8 cellular contexts compared by ENCODE assay signal in the genomic region with DNA sequence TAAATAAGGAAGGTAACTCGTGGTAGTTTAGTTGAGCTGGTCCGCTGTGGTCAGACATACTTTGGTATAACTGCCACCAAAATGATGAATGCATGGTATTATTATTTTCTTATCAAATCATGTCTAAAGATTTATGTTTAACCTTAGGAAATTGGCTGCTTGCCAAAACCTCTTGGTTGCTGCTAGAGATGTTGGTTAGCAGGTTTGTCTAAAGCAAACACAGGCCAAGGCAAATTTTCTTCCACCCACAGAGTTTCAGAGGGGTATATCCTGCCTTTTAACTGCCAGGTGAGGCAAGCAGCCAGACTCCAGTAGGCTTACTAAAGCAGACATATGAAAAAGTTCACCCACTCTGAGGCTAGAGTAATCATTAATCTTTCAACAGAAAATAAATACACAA.
DNase-seq lines count a peak whose midpoint lies in the region; ATAC-seq and TF ChIP-seq lines count a peak whose summit lies in the region.

No MANE protein-coding gene starts in this region.

- DNase-seq in PC-9 (peak; percentile 55 to 59), lower lobe of right lung (no peak), AG20443 (ENCODE audit: low spot score) (no peak), mesenteric fat pad (ENCODE audit: low spot score) (no peak)
- no peak for DNase-seq in activated T-cell treated with anti-CD3 and anti-CD28 coated beads, Interleukin-2, amount 50 U/mL, for 72 hours
- no peak for DNase-seq in stimulated activated CD8-positive, alpha-beta memory T cell treated with anti-CD3 and anti-CD28 coated beads, Interleukin-4, amount 100 ng/mL, for 48 hours

- TF ChIP-seq CTCF in PC-9 (conservative IDR thresholded peaks at IDR 0.05) (no peak), lower lobe of right lung (IDR thresholded peaks at IDR 0.05) (no peak)

- no peak overlapping the region for H3K4me3 Mint-ChIP-seq in activated T-cell treated with anti-CD3 and anti-CD28 coated beads, Interleukin-2, amount 50 U/mL, for 72 hours

- H3K4me1 Mint-ChIP-seq in activated T-cell treated with anti-CD3 and anti-CD28 coated beads, Interleukin-2, amount 50 U/mL, for 72 hours (ENCODE audit: low read depth) = no peaks in the 10 kb centered on the region

- no TSS peak for BruUV-seq in PC-9 (replicated peaks; lab: Mats Ljungman, UMichigan)

- 0 out of 2 replicates have a peak, but pooled peaks cover 7% of the 10 kb centered on the region for H3F3A ChIP-seq in PC-9 (ENCODE audit: insufficient read depth, low read depth)

- H3K9me3 Mint-ChIP-seq in activated T-cell treated with anti-CD3 and anti-CD28 coated beads, Interleukin-2, amount 50 U/mL, for 72 hours = peaks cover 2 to 3% of the 10 kb centered on the region in 2 donors

- no peaks in the 10 kb centered on the region for H3K79me2 ChIP-seq in PC-9 (ENCODE audit: low read depth)

- 0 out of 2 replicates have a peak overlapping the region, but pooled peaks have one; percentile 35 for H3K27ac ChIP-seq in PC-9
- H3K27ac ChIP-seq in lower lobe of right lung = no peak overlapping the region

- intact Hi-C loops in PC-9 (cut with micrococcal nuclease; ENCODE audit: unreplicated experiment) (loop anchor here (1.0 kb wide), 1 partner anchor 79 kb away; no protein-coding TSS in a partner anchor), lower lobe of right lung (cut with DNase I) (no loop called here)

- peak overlapping the region; percentile 8; the same call in 1 of the 2 replicates for H3K4me2 ChIP-seq in PC-9

- H3K27me3 Mint-ChIP-seq in activated T-cell treated with anti-CD3 and anti-CD28 coated beads, Interleukin-2, amount 50 U/mL, for 72 hours (ENCODE audit: low read depth) = no peaks in the 10 kb centered on the region

- H3K9me3 ChIP-seq in PC-9 (ENCODE audit: insufficient read depth, low read depth) (no peaks in the 10 kb centered on the region; the same call in 1 of the 2 replicates), lower lobe of right lung (no peaks in the 10 kb centered on the region)

- no peaks in the 10 kb centered on the region for H3K36me3 Mint-ChIP-seq in activated T-cell treated with anti-CD3 and anti-CD28 coated beads, Interleukin-2, amount 50 U/mL, for 72 hours (ENCODE audit: insufficient read depth in 2 of 2)

- no peak overlapping the region for H2AFZ ChIP-seq in PC-9

- peak; percentile 98 for ATAC-seq in GM19463 (IDR thresholded peaks at IDR 0.05; ENCODE audit: unreplicated experiment)
- peak; percentile 90 for ATAC-seq in HG03460 (IDR thresholded peaks at IDR 0.05; ENCODE audit: unreplicated experiment)
- peak; percentile 70 to 87 for ATAC-seq in lower lobe of right lung
- no peak for ATAC-seq in activated T-cell treated with anti-CD3 and anti-CD28 coated beads, Interleukin-2, amount 50 U/mL, for 72 hours (replicated peaks in 1 of 2)

- CTCF ChIA-PET in PC-9 (lab: Charles Lee) = no interaction called here

- H3K4me3 ChIP-seq in PC-9 = no peak overlapping the region
- H3K4me3 ChIP-seq in lower lobe of right lung = no peak overlapping the region

- H3K27ac Mint-ChIP-seq in activated T-cell treated with anti-CD3 and anti-CD28 coated beads, Interleukin-2, amount 50 U/mL, for 72 hours = no peak overlapping the region

- H3K36me3 ChIP-seq in PC-9 (ENCODE audit: low read depth) = no peaks in the 10 kb centered on the region
- H3K36me3 ChIP-seq in lower lobe of right lung = no peaks in the 10 kb centered on the region

- H4K20me1 ChIP-seq in PC-9 (ENCODE audit: insufficient read depth) = no peaks in the 10 kb centered on the region

- POLR2A ChIA-PET in PC-9 (lab: Charles Lee; ENCODE audit: unreplicated experiment) = no interaction called here

- H3K9me2 ChIP-seq in PC-9 (ENCODE audit: insufficient read depth) = no peaks in the 10 kb centered on the region

- H3K27me3 ChIP-seq in PC-9 (ENCODE audit: insufficient read depth, low read depth) = no peaks in the 10 kb centered on the region
- no peaks in the 10 kb centered on the region for H3K27me3 ChIP-seq in lower lobe of right lung (ENCODE audit: low read depth)

- H3K4me1 ChIP-seq in PC-9 (replicated peaks; ENCODE audit: insufficient read depth) = peaks cover 8% of the 10 kb centered on the region
- no peaks in the 10 kb centered on the region for H3K4me1 ChIP-seq in lower lobe of right lung

Comparison
In these comparisons a context has a peak if more than half of its experiments do, and no peak if none do; other contexts are left out.
1. ATAC-seq: peak in GM19463 (single experiment), HG03460 (single experiment) and lower lobe of right lung (2 of 2); none in activated T-cell treated with anti-CD3 and anti-CD28 coated beads, Interleukin-2, amount 50 U/mL, for 72 hours (0 of 2).
2. DNase-seq: peak in PC-9 (2 of 2); none in lower lobe of right lung (single experiment), AG20443 (single experiment), activated T-cell treated with anti-CD3 and anti-CD28 coated beads, Interleukin-2, amount 50 U/mL, for 72 hours (0 of 2), mesenteric fat pad (single experiment) and stimulated activated CD8-positive, alpha-beta memory T cell treated with anti-CD3 and anti-CD28 coated beads, Interleukin-4, amount 100 ng/mL, for 48 hours (single experiment).